Comparison of ENCODE assay signal across 27 cellular contexts in the genomic region with DNA sequence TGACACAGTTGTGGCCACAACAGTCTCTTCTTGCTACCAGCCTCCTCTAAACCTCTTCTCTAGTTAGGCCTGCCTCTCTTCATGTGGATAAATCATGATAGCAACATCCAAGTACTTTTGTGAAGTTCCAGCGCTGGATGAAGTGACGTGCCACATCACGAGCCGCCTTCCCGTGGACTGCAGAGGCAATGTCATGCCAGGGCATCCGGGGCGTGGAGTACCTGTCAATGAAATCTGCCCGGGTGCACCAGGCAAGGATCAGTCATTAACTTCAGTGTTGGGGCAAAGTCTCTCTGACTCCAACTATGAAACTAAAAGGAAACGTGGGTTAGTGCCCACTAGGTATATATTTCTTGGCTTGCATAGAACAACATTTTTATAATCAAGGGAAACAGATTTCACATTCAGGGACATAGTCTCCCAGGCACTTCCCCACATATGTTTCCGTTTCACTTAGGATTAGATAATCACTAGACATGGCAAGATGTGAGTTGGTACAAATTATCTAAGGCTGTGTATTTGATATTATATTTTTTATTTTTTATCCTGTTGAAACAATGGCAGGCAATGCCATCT.
DNase-seq lines count a peak whose midpoint lies in the region; ATAC-seq, FAIRE-seq and TF ChIP-seq lines count a peak whose summit lies in the region.
"Had no signal": no experiment of that assay in that cellular context is flagged by ENCODE, and none has a peak within 500 bp of the region (broad histone marks: within the 10 kb centered on the region; RNA-seq: fewer than 3 reads in every experiment).

No MANE protein-coding gene starts in this region.

- POLR2A ChIA-PET in HepG2 (lab: Yijun Ruan, JAX): no interaction called here

- no TSS peak for BruUV-seq in HepG2 (replicated peaks; lab: Mats Ljungman, UMichigan)

- H3K4me3 ChIP-seq in liver (ENCODE audit: low read depth in 1 of 3, low read length in 3 of 3): peak overlapping the region in 1 of 3 donors; percentile 69
- H3K4me3 ChIP-seq in HepG2 (replicated peaks in 1 of 3; ENCODE audit: insufficient read depth in 1 of 3, low read depth in 2 of 3, low read length in 3 of 3): no peak overlapping the region
- no peak overlapping the region for H3K4me3 ChIP-seq in heart left ventricle
- peak overlapping the region in 1 of 3 donors; percentile 36 for H3K4me3 ChIP-seq in right lobe of liver
- H3K4me3 ChIP-seq: A549, cardiac muscle cell, lung, SJSA1, suprapubic skin, uterus had no signal

- no peaks in the 10 kb centered on the region for H3K27me3 Mint-ChIP-seq in type B pancreatic cell

- intact Hi-C loops in HepG2 (cut with micrococcal nuclease; ENCODE audit: unreplicated experiment) (no loop called here), heart left ventricle (cut with DNase I) (no loop called here), right lobe of liver (cut with DNase I) (no loop called here)

- no peak for DNase-seq in HepG2 (ENCODE audit: low spot score)
- peak; percentile 23 to 64 (median 36) for DNase-seq in heart left ventricle
- DNase-seq in right lobe of liver: peak; percentile 88 to 93 (median 93)
- no peak for DNase-seq in type B pancreatic cell (ENCODE audit: extremely low spot score, unreplicated experiment)
- no peak for DNase-seq in stimulated activated CD8-positive, alpha-beta memory T cell treated with anti-CD3 and anti-CD28 coated beads, Interleukin-4, amount 100 ng/mL, for 48 hours
- no peak for DNase-seq in NCI-H446 (lab: John Stamatoyannopoulos, UW)
- DNase-seq: activated CD4-positive, alpha-beta T cell treated with anti-CD3 and anti-CD28 coated beads for 4 hours; activated naive CD4-positive, alpha-beta T cell treated with Interleukin-2 at 50 U/mL for 16 hours; activated T-cell treated with anti-CD3 and anti-CD28 coated beads, Interleukin-2, amount 50 U/mL, for 4 hours; amniotic stem cell; GDM1; HFFc6; NCI-H1417 treated with DMSO at 0.1 percent for 48 hours; NCI-H510A treated with DMSO at 0.1 percent for 48 hours; NK-92 treated with Interleukin-12 subunit alpha and Interleukin-12 subunit beta, amount 100 ng/mL, for 24 hours; stimulated activated CD4-positive, alpha-beta T cell treated with anti-CD3 and anti-CD28 coated beads, Interleukin-4, amount 100 ng/mL, for 1 hour; stimulated activated naive B cell treated with anti-CD40 and anti-IgM and Interleukin-4, amounts not matched to agents 10 μg/mL and 1 μg/mL and 100 μg/mL, for 72 hours; uterus had no signal

- H3K9me3 ChIP-seq in liver (ENCODE audit: control insufficient read depth in 4 of 4, low read length in 3 of 4) (no peaks in the 10 kb centered on the region), HepG2 (ENCODE audit: low read length) (no peaks in the 10 kb centered on the region), heart left ventricle (no peaks in the 10 kb centered on the region), right lobe of liver (no peaks in the 10 kb centered on the region)
- H3K9me3 ChIP-seq: A549, SJSA1, suprapubic skin, uterus had no signal

- no peak overlapping the region for H3K4me2 ChIP-seq in HepG2 (ENCODE audit: low read depth, low read length)
- H3K4me2 ChIP-seq: A549 had no signal

- 0 out of 2 replicates have a peak, but pooled peaks cover 2% of the 10 kb centered on the region for H4K20me1 ChIP-seq in HepG2 (ENCODE audit: insufficient read depth, low read length)

- H3K4me1 ChIP-seq in liver (ENCODE audit: control insufficient read depth in 4 of 4, insufficient read depth in 4 of 4, low read length in 3 of 4) (peaks cover 4 to 62% (median 53%) of the 10 kb centered on the region in 4 donors), HepG2 (ENCODE audit: insufficient read depth, low read length) (peaks cover 48% of the 10 kb centered on the region), heart left ventricle (peaks cover 0 to 21% (median 7%) of the 10 kb centered on the region in 12 donors), right lobe of liver (peaks cover 0 to 61% (median 28%) of the 10 kb centered on the region in 4 donors)
- H3K4me1 ChIP-seq: SJSA1, suprapubic skin, uterus had no signal

- H3K36me3 Mint-ChIP-seq in type B pancreatic cell: peaks cover 13% of the 10 kb centered on the region
- H3K36me3 Mint-ChIP-seq: stimulated activated naive B cell treated with anti-CD40 and anti-IgM and Interleukin-4, amounts not matched to agents 10 μg/mL and 1 μg/mL and 100 μg/mL, for 72 hours had no signal

- H3K9ac ChIP-seq in liver (ENCODE audit: low read depth in 1 of 2, low read length in 2 of 2) (peak overlapping the region in 1 of 2 donors; percentile 94), HepG2 (ENCODE audit: insufficient read depth, low read depth, low read length) (no peak overlapping the region)

- TF ChIP-seq POLR2A in HepG2 (IDR thresholded peaks at IDR 0.05; ENCODE audit: insufficient read depth in 1 of 2, low read depth in 2 of 2, low read length in 2 of 2) (no peak), heart left ventricle (IDR thresholded peaks at IDR 0.05) (no peak), right lobe of liver (IDR thresholded peaks at IDR 0.05) (peak; percentile 45)

- CTCF ChIA-PET in HepG2 (lab: Yijun Ruan, JAX; ENCODE audit: low intra/inter-chr PET ratio, low total read pairs): no interaction called here

- ATAC-seq in HepG2 (no peak), heart left ventricle (peak; percentile 56 to 81 (median 76)), right lobe of liver (peak; percentile 80 to 89 (median 84)), HG03439 (IDR thresholded peaks at IDR 0.05; ENCODE audit: unreplicated experiment) (no peak)
- ATAC-seq: A549; activated T-cell treated with anti-CD3 and anti-CD28 coated beads, Interleukin-2, amount 50 U/mL, for 4 hours; Panc1; stimulated activated naive B cell treated with anti-CD40 and anti-IgM and Interleukin-4, amounts not matched to agents 10 μg/mL and 1 μg/mL and 100 μg/mL, for 72 hours had no signal

- H2AFZ ChIP-seq in HepG2 (ENCODE audit: low read length): no peak overlapping the region

- H3K27ac ChIP-seq in liver (ENCODE audit: low read depth in 1 of 2, low read length in 2 of 2) (peak overlapping the region; percentile 94 to 95), HepG2 (ENCODE audit: extremely low read length, insufficient read depth, low read length) (no peak overlapping the region), heart left ventricle (peak overlapping the region in 7 of 12 donors; percentile 7 to 78 (median 35)), right lobe of liver (peak overlapping the region; percentile 75 to 89 (median 89))
- H3K27ac ChIP-seq: A549, cardiac muscle cell, SJSA1, suprapubic skin, uterus had no signal

- peaks cover 2% of the 10 kb centered on the region for H3K79me2 ChIP-seq in HepG2 (ENCODE audit: insufficient read depth, low read length)

- no peak for TF ChIP-seq EP300 in HepG2 (IDR thresholded peaks at IDR 0.05; ENCODE audit: low read depth in 2 of 2, low read length in 2 of 2)
- no peak for TF ChIP-seq EP300 in HepG2 (CRISPR knock-in tag; IDR thresholded peaks at IDR 0.05; ENCODE audit: borderline replicate concordance)

- H3K36me3 ChIP-seq in liver (ENCODE audit: control insufficient read depth in 4 of 4, insufficient read depth in 3 of 4, low read depth in 1 of 4, low read length in 3 of 4) (peaks cover 0 to 12% (median 2%) of the 10 kb centered on the region in 4 donors), HepG2 (replicated peaks in 1 of 2; ENCODE audit: control insufficient read depth in 1 of 2, insufficient read depth in 2 of 2, low read length in 2 of 2) (peaks cover 13 to 36% of the 10 kb centered on the region in 2 experiments), heart left ventricle (peaks cover 0 to 60% (median 31%) of the 10 kb centered on the region in 9 donors), right lobe of liver (no peaks in the 10 kb centered on the region)
- H3K36me3 ChIP-seq: cardiac muscle cell, SJSA1, uterus had no signal

- H3K27me3 ChIP-seq in liver (ENCODE audit: control insufficient read depth in 4 of 4, insufficient read depth in 4 of 4, low read length in 3 of 4) (no peaks in the 10 kb centered on the region), HepG2 (ENCODE audit: control insufficient read depth in 1 of 2, insufficient read depth in 2 of 2, low read length in 2 of 2) (no peaks in the 10 kb centered on the region), heart left ventricle (no peaks in the 10 kb centered on the region), right lobe of liver (no peaks in the 10 kb centered on the region)
- H3K27me3 ChIP-seq: cardiac muscle cell, SJSA1, suprapubic skin, uterus had no signal

- H3K4me1 Mint-ChIP-seq in type B pancreatic cell (ENCODE audit: unreplicated experiment): peaks cover 12% of the 10 kb centered on the region
- H3K4me1 Mint-ChIP-seq: B cell; stimulated activated naive B cell treated with anti-CD40 and anti-IgM and Interleukin-4, amounts not matched to agents 10 μg/mL and 1 μg/mL and 100 μg/mL, for 72 hours had no signal

- H3K4me3 Mint-ChIP-seq in type B pancreatic cell: no peak overlapping the region
- H3K4me3 Mint-ChIP-seq: activated T-cell treated with anti-CD3 and anti-CD28 coated beads, Interleukin-2, amount 50 U/mL, for 4 hours; B cell; HFFc6; stimulated activated naive B cell treated with anti-CD40 and anti-IgM and Interleukin-4, amounts not matched to agents 10 μg/mL and 1 μg/mL and 100 μg/mL, for 72 hours had no signal

- WGBS in liver: 22% methylated on average over 10 of the region's 10 CpGs
- 98% methylated on average over 9 of the region's 10 CpGs for WGBS in HepG2 (ENCODE audit: low lambda C conversion rate)
- WGBS in heart left ventricle, 4 donors: 47 to 72% (median 57%) methylated on average over 10 of the region's 10 CpGs
- 33% methylated on average over 8 of the region's 10 CpGs for WGBS in right lobe of liver (ENCODE audit: insufficient coverage, low coverage, low lambda C conversion rate, missing lambda C conversion rate)

- no peaks in the 10 kb centered on the region for H3K9me3 Mint-ChIP-seq in type B pancreatic cell
- H3K9me3 Mint-ChIP-seq: activated T-cell treated with anti-CD3 and anti-CD28 coated beads, Interleukin-2, amount 50 U/mL, for 4 hours; HFFc6; stimulated activated naive B cell treated with anti-CD40 and anti-IgM and Interleukin-4, amounts not matched to agents 10 μg/mL and 1 μg/mL and 100 μg/mL, for 72 hours had no signal

- peak overlapping the region; percentile 31 for H3K27ac Mint-ChIP-seq in type B pancreatic cell
- H3K27ac Mint-ChIP-seq: B cell; HFFc6; stimulated activated naive B cell treated with anti-CD40 and anti-IgM and Interleukin-4, amounts not matched to agents 10 μg/mL and 1 μg/mL and 100 μg/mL, for 72 hours had no signal

- in situ Hi-C loops in HepG2 (cut with HindIII; ENCODE audit: extremely low pct_ligation_motif_present, low pct_unique_long_range_greater_than_20kb): no loop called here

- TF ChIP-seq CTCF in liver (IDR thresholded peaks at IDR 0.05; ENCODE audit: low read depth, low read length, missing input control): no peak
- no peak for TF ChIP-seq CTCF in HepG2 (CRISPR knock-in tag; IDR thresholded peaks at IDR 0.05)
- no peak for TF ChIP-seq CTCF in heart left ventricle (IDR thresholded peaks at IDR 0.05)
- TF ChIP-seq CTCF in right lobe of liver (IDR thresholded peaks at IDR 0.05): no peak
- TF ChIP-seq CTCF in type B pancreatic cell (conservative IDR thresholded peaks at IDR 0.05): no peak

- no peak for FAIRE-seq in HepG2 (lab: Jason Lieb, UNC)
- FAIRE-seq: A549 had no signal

- TF ChIP-seq RAD21 in liver (IDR thresholded peaks at IDR 0.05) (peak; percentile 25 to 52), HepG2 (CRISPR knock-in tag; IDR thresholded peaks at IDR 0.05) (no peak)

TF ChIP-seq in liver, 16 proteins besides CTCF, POLR2A, EP300 and RAD21 (continues in another document):
- TF ChIP-seq YY1 (IDR thresholded peaks at IDR 0.05): peak; percentile 67

Comparison
In these comparisons a context has a peak if more than half of its experiments do, and no peak if none do; other contexts are left out.
1. ATAC-seq: peak in heart left ventricle (4 of 4) and right lobe of liver (4 of 4); none in HepG2 (single experiment) and HG03439 (single experiment).
2. DNase-seq: peak in heart left ventricle (5 of 5) and right lobe of liver (3 of 3); none in HepG2 (single experiment), type B pancreatic cell (single experiment), stimulated activated CD8-positive, alpha-beta memory T cell treated with anti-CD3 and anti-CD28 coated beads, Interleukin-4, amount 100 ng/mL, for 48 hours (single experiment) and NCI-H446 (0 of 2).